18 cellular contexts compared by ENCODE assay signal in genomic region chr20:50491168-50491567, GRCh38.
"Had no signal": no experiment of that assay in that cellular context is flagged by ENCODE, and none has a peak within 500 bp of the region (broad histone marks: within the 10 kb centered on the region; RNA-seq: fewer than 3 reads in every experiment).

No MANE protein-coding gene starts in this region.

- H3K36me3 ChIP-seq: gastrocnemius medialis, left lung, spleen, stomach had no signal

- H3K27me3 ChIP-seq: gastrocnemius medialis, left lung, spleen, stomach had no signal

- DNase-seq: cortex of kidney; effector memory CD8-positive, alpha-beta T cell; gastrocnemius medialis; immature natural killer cell; left lung; mesendoderm; naive B cell; psoas muscle; retina; spleen; stimulated activated CD4-positive, alpha-beta T cell treated with anti-CD3 and anti-CD28 coated beads, Interleukin-15, amount 100 ng/mL, for 24 hours; stimulated activated CD4-positive, alpha-beta T cell treated with anti-CD3 and anti-CD28 coated beads, Interleukin-1b, Interleukin-23, amount 100 ng/mL, for 48 hours; stimulated activated CD4-positive, alpha-beta T cell treated with anti-CD3 and anti-CD28 coated beads, Interleukin-4, amount 100 ng/mL, for 4 hours; stimulated activated naive B cell treated with anti-CD40 and anti-IgM and Interleukin-4, amounts not matched to agents 10 μg/mL and 1 μg/mL and 100 μg/mL, for 72 hours; stomach; substantia nigra had no signal

- H3K4me3 ChIP-seq: gastrocnemius medialis, left lung, lung, psoas muscle, spleen, stomach had no signal

- ATAC-seq: effector memory CD8-positive, alpha-beta T cell; gastrocnemius medialis; left lung; psoas muscle; sciatic nerve; stimulated activated naive B cell treated with anti-CD40 and anti-IgM and Interleukin-4, amounts not matched to agents 10 μg/mL and 1 μg/mL and 100 μg/mL, for 72 hours had no signal

- H3K4me1 ChIP-seq: gastrocnemius medialis, psoas muscle, spleen, stomach had no signal

- H3K9me3 ChIP-seq: gastrocnemius medialis, left lung, psoas muscle, spleen, stomach had no signal

- H3K27ac ChIP-seq: gastrocnemius medialis, left lung, psoas muscle, spleen, stomach had no signal
